In genomic region chr20:62770111-62770910, GRCh38 we compare ENCODE assay signal across 24 cellular contexts. TPM values are rescaled to one million over a fixed set of nuclear protein-coding genes. Genes with fewer than 3 reads are reported as not detected.
"Had no signal": no experiment of that assay in that cellular context is flagged by ENCODE, and none has a peak within 500 bp of the region (broad histone marks: within the 10 kb centered on the region; RNA-seq: fewer than 3 reads in every experiment).

No MANE protein-coding gene starts in this region.

- H3K4me1 Mint-ChIP-seq: endodermal cell had no signal

- H3K9me3 ChIP-seq: body of pancreas, colonic mucosa, left lung, pancreas, stomach had no signal

- H3K27me3 ChIP-seq: body of pancreas, colonic mucosa, pancreas had no signal

- H3K4me3 ChIP-seq: body of pancreas, colonic mucosa, left lung, pancreas, stomach had no signal

- H3K4me1 ChIP-seq: colonic mucosa, pancreas had no signal

- H3K27me3 Mint-ChIP-seq: activated CD4-positive, alpha-beta memory T cell treated with anti-CD3 and anti-CD28 coated beads for 36 hours; activated CD8-positive, alpha-beta memory T cell treated with anti-CD3 and anti-CD28 coated beads, Interleukin-2, amount 10 ng/mL, durations not matched to agents 7 days and 5 days; activated naive CD8-positive, alpha-beta T cell treated with anti-CD3 and anti-CD28 coated beads, Interleukin-2, amount 10 ng/mL, durations not matched to agents 7 days and 5 days; activated T-helper 17 cell treated with anti-CD3 and anti-CD28 coated beads, Interleukin-2, amount 50 U/mL, for 72 hours; naive thymus-derived CD8-positive, alpha-beta T cell; T-cell; type B pancreatic cell had no signal

- DNase-seq: activated B cell treated with CpG ODN at 0.5 μM for 24 hours; activated CD4-positive, alpha-beta memory T cell treated with anti-CD3 and anti-CD28 coated beads for 36 hours; activated CD4-positive, alpha-beta T cell treated with anti-CD3 and anti-CD28 coated beads for 4 hours; activated CD8-positive, alpha-beta memory T cell treated with anti-CD3 and anti-CD28 coated beads, Interleukin-2, amount 10 ng/mL, durations not matched to agents 7 days and 5 days; activated naive CD4-positive, alpha-beta T cell treated with Interleukin-2 at 50 U/mL for 16 hours; activated naive CD8-positive, alpha-beta T cell treated with anti-CD3 and anti-CD28 coated beads, Interleukin-2, amount 10 ng/mL, durations not matched to agents 7 days and 5 days; amygdala; body of pancreas; caudate nucleus; colonic mucosa; endodermal cell; foreskin keratinocyte; hypothalamus; naive thymus-derived CD8-positive, alpha-beta T cell; stimulated activated CD4-positive, alpha-beta T cell treated with anti-CD3 and anti-CD28 coated beads, Interleukin-12 subunit alpha, Interleukin-12 subunit beta, amount 100 ng/mL, for 4 hours; stimulated activated CD4-positive, alpha-beta T cell treated with anti-CD3 and anti-CD28 coated beads, Interleukin-1b, Interleukin-23, amount 100 ng/mL, for 48 hours; stomach; T-cell; T-helper 9 cell had no signal

- ATAC-seq: activated CD8-positive, alpha-beta memory T cell treated with anti-CD3 and anti-CD28 coated beads, Interleukin-2, amount 10 ng/mL, durations not matched to agents 7 days and 5 days; activated T-helper 17 cell treated with anti-CD3 and anti-CD28 coated beads, Interleukin-2, amount 50 U/mL, for 72 hours; body of pancreas; foreskin keratinocyte; left lung; naive thymus-derived CD8-positive, alpha-beta T cell; pancreas; T-cell had no signal

- H3K9me3 Mint-ChIP-seq: activated B cell treated with CpG ODN at 0.5 μM for 24 hours; activated CD4-positive, alpha-beta memory T cell treated with anti-CD3 and anti-CD28 coated beads for 36 hours; activated naive CD8-positive, alpha-beta T cell treated with anti-CD3 and anti-CD28 coated beads, Interleukin-2, amount 10 ng/mL, durations not matched to agents 7 days and 5 days; activated T-helper 17 cell treated with anti-CD3 and anti-CD28 coated beads, Interleukin-2, amount 50 U/mL, for 72 hours; endodermal cell; memory B cell; naive thymus-derived CD8-positive, alpha-beta T cell; T-cell; type B pancreatic cell had no signal

- H3K27ac Mint-ChIP-seq: activated B cell treated with CpG ODN at 0.5 μM for 24 hours; activated CD4-positive, alpha-beta memory T cell treated with anti-CD3 and anti-CD28 coated beads for 36 hours; activated CD8-positive, alpha-beta memory T cell treated with anti-CD3 and anti-CD28 coated beads, Interleukin-2, amount 10 ng/mL, durations not matched to agents 7 days and 5 days; activated naive CD8-positive, alpha-beta T cell treated with anti-CD3 and anti-CD28 coated beads, Interleukin-2, amount 10 ng/mL, durations not matched to agents 7 days and 5 days; activated T-helper 17 cell treated with anti-CD3 and anti-CD28 coated beads, Interleukin-2, amount 50 U/mL, for 72 hours; endodermal cell; memory B cell; T-cell; type B pancreatic cell had no signal

- H3K27ac ChIP-seq: colonic mucosa, foreskin keratinocyte, left lung, stomach had no signal

- H3K36me3 ChIP-seq: colonic mucosa, left lung, pancreas, stomach had no signal

- H3K36me3 Mint-ChIP-seq: activated CD4-positive, alpha-beta memory T cell treated with anti-CD3 and anti-CD28 coated beads for 36 hours; activated CD8-positive, alpha-beta memory T cell treated with anti-CD3 and anti-CD28 coated beads, Interleukin-2, amount 10 ng/mL, durations not matched to agents 7 days and 5 days; activated naive CD8-positive, alpha-beta T cell treated with anti-CD3 and anti-CD28 coated beads, Interleukin-2, amount 10 ng/mL, durations not matched to agents 7 days and 5 days; memory B cell; naive thymus-derived CD8-positive, alpha-beta T cell; T-cell; type B pancreatic cell had no signal

- H3K4me3 Mint-ChIP-seq: activated B cell treated with CpG ODN at 0.5 μM for 24 hours; activated CD4-positive, alpha-beta memory T cell treated with anti-CD3 and anti-CD28 coated beads for 36 hours; activated CD8-positive, alpha-beta memory T cell treated with anti-CD3 and anti-CD28 coated beads, Interleukin-2, amount 10 ng/mL, durations not matched to agents 7 days and 5 days; activated naive CD8-positive, alpha-beta T cell treated with anti-CD3 and anti-CD28 coated beads, Interleukin-2, amount 10 ng/mL, durations not matched to agents 7 days and 5 days; activated T-helper 17 cell treated with anti-CD3 and anti-CD28 coated beads, Interleukin-2, amount 50 U/mL, for 72 hours; endodermal cell; memory B cell; T-cell; type B pancreatic cell had no signal

RNA-seq across cellular contexts. Expression of gene COL9A3, which starts 46.5 kb away (rescaled TPM):
- total RNA-seq: activated CD4-positive, alpha-beta memory T cell treated with anti-CD3 and anti-CD28 coated beads for 36 hours; activated T-helper 17 cell treated with anti-CD3 and anti-CD28 coated beads, Interleukin-2, amount 50 U/mL, for 72 hours had no signal
